Comparison of ENCODE assay signal across 33 cellular contexts in the genomic region with DNA sequence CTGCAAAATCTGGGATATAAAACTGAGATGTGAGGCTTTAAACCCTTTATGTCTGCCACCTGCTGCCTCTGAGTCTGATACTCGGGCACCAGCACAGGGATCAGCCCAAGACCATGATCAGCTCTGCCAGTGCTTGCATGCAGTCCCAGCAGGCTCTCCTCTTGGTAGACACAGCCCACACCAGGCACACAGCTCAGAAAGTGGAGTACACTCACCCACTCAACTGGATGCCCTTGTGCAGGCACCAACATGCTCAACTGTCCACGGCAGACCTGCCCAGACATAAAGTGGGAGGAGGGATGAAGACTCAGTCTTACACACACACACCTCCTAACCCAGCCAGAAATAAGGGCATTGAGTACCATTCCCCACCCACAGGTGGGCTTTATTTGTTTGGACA. TPM values are rescaled to one million over a fixed set of nuclear protein-coding genes. Genes with fewer than 3 reads are reported as not detected.
"Had no signal": no experiment of that assay in that cellular context is flagged by ENCODE, and none has a peak within 500 bp of the region (broad histone marks: within the 10 kb centered on the region; RNA-seq: fewer than 3 reads in every experiment).

No MANE protein-coding gene starts in this region.

- H3K4me2 ChIP-seq: neural progenitor cell, smooth muscle cell had no signal

- ATAC-seq: effector memory CD8-positive, alpha-beta T cell; left lobe of liver; naive thymus-derived CD4-positive, alpha-beta T cell; sciatic nerve had no signal

- H3K9ac ChIP-seq: neural progenitor cell, parathyroid adenoma had no signal

- H3K27ac ChIP-seq: esophagus muscularis mucosa, neural progenitor cell, parathyroid adenoma, stomach, thyroid gland had no signal

- H3K4me3 ChIP-seq: esophagus muscularis mucosa, neural progenitor cell, smooth muscle cell, stomach, thyroid gland had no signal

- H2AFZ ChIP-seq: neural progenitor cell, parathyroid adenoma had no signal

- H3K27me3 ChIP-seq: neural progenitor cell, thyroid gland had no signal

- H3K9me3 ChIP-seq: esophagus muscularis mucosa, stomach, thyroid gland had no signal

- FAIRE-seq: endometrium, kidney had no signal

- H3K36me3 ChIP-seq: esophagus muscularis mucosa, neural progenitor cell, stomach, thyroid gland had no signal

- H3K4me1 ChIP-seq: esophagus muscularis mucosa, parathyroid adenoma, stomach, thyroid gland had no signal

- H3K79me2 ChIP-seq: parathyroid adenoma had no signal

- DNase-seq: cerebellar nuclear complex; cortex of kidney; effector memory CD8-positive, alpha-beta T cell; foreskin melanocyte; head of caudate nucleus; kidney; mesendoderm; midbrain; naive thymus-derived CD4-positive, alpha-beta T cell; stimulated activated CD4-positive, alpha-beta T cell treated with anti-CD3 and anti-CD28 coated beads, Interleukin-12 subunit alpha, Interleukin-12 subunit beta, amount 100 ng/mL, for 4 hours; stimulated activated CD4-positive, alpha-beta T cell treated with anti-CD3 and anti-CD28 coated beads, Interleukin-1b, Interleukin-23, amount 100 ng/mL, for 48 hours; stimulated activated CD4-positive, alpha-beta T cell treated with anti-CD3 and anti-CD28 coated beads, Interleukin-4, amount 100 ng/mL, for 1 hour; stimulated activated CD8-positive, alpha-beta memory T cell treated with anti-CD3 and anti-CD28 coated beads, Interleukin-4, amount 100 ng/mL, for 48 hours; stimulated activated naive CD4-positive, alpha-beta T cell; stomach; thyroid gland had no signal

RNA-seq across cellular contexts. Expression of gene MYH16, which starts 18.2 kb away (rescaled TPM):
- total RNA-seq: esophagus muscularis mucosa; fibroblast of lung; kidney; left lobe of liver; liver; lung microvascular endothelial cell; naive thymus-derived CD4-positive, alpha-beta T cell; osteoblast; progenitor cell of endocrine pancreas; sciatic nerve; smooth muscle cell; subcutaneous adipose tissue; temporal lobe; thyroid gland; urinary bladder had no signal
- polyA plus RNA-seq: fibroblast of lung; liver; naive thymus-derived CD4-positive, alpha-beta T cell; smooth muscle cell; urinary bladder had no signal

RNA-seq across cellular contexts. Expression of gene KPNA7, which starts 46.5 kb away (rescaled TPM):
- total RNA-seq: dermis microvascular lymphatic vessel endothelial cell; esophagus muscularis mucosa; fibroblast of lung; glomerular endothelial cell; kidney; lung microvascular endothelial cell; naive thymus-derived CD4-positive, alpha-beta T cell; osteoblast; sciatic nerve; smooth muscle cell; subcutaneous adipose tissue; temporal lobe; thyroid gland; urinary bladder had no signal
- polyA plus RNA-seq: fibroblast of lung; naive thymus-derived CD4-positive, alpha-beta T cell; smooth muscle cell had no signal
